8 cellular contexts compared by ENCODE assay signal in genomic region chr14:80954771-80955299, GRCh38.
DNase-seq lines count a peak whose midpoint lies in the region; ATAC-seq lines count a peak whose summit lies in the region.

No MANE protein-coding gene starts in this region.

- peak; percentile 14 for ATAC-seq in HG02610 (IDR thresholded peaks at IDR 0.05; ENCODE audit: unreplicated experiment)
- no peak for ATAC-seq in HG02938 (IDR thresholded peaks at IDR 0.05; ENCODE audit: unreplicated experiment)

- DNase-seq in COLO829 (ENCODE audit: low spot score) = peak; percentile 73
- peak; percentile 79 for DNase-seq in NCI-H2227 treated with DMSO at 0.1 percent for 48 hours (lab: John Stamatoyannopoulos, UW)
- DNase-seq in activated CD4-positive, alpha-beta T cell treated with anti-CD3 and anti-CD28 coated beads for 48 hours = peak; percentile 80
- peak; percentile 88 for DNase-seq in dedifferentiated amniotic fluid mesenchymal stem cell (ENCODE audit: extremely low spot score)
- peak; percentile 91 for DNase-seq in left kidney (ENCODE audit: low read depth, low spot score)
- DNase-seq in stimulated activated CD4-positive, alpha-beta T cell treated with anti-CD3 and anti-CD28 coated beads, Interleukin-15, amount 100 ng/mL, for 48 hours (ENCODE audit: low read depth in 2 of 2) = peak; percentile 48 to 52
